ENCODE assay signal across 24 cellular contexts in genomic region chr9:135763716-135764446, GRCh38.
"Had no signal": no experiment of that assay in that cellular context is flagged by ENCODE, and none has a peak within 500 bp of the region (broad histone marks: within the 10 kb centered on the region; RNA-seq: fewer than 3 reads in every experiment).

No MANE protein-coding gene starts in this region.

- ATAC-seq: gastrocnemius medialis, heart right ventricle, left cardiac atrium, left lung, left ventricle myocardium superior, lower lobe of right lung, mucosa of descending colon had no signal

- FAIRE-seq: colon, endothelial cell of umbilical vein, islet of Langerhans, keratinocyte had no signal

- H3K4me3 ChIP-seq: coronary artery, dorsolateral prefrontal cortex, esophagus muscularis mucosa, gastrocnemius medialis, heart right ventricle, left lung, lower lobe of right lung, mucosa of descending colon had no signal

- DNase-seq: dermis blood vessel endothelial cell; dorsolateral prefrontal cortex; effector CD4-positive, alpha-beta T cell; effector memory CD4-positive, alpha-beta T cell; foreskin melanocyte; gastrocnemius medialis; glutamatergic neuron; head of caudate nucleus; heart right ventricle; hippocampal formation; left cardiac atrium; left lung; left ventricle myocardium superior; lower lobe of right lung; mesenchymal stem cell; mucosa of descending colon; naive B cell had no signal

- H3K9me3 ChIP-seq: gastrocnemius medialis, lower lobe of right lung had no signal

- H3K27me3 ChIP-seq: dorsolateral prefrontal cortex, gastrocnemius medialis, heart right ventricle had no signal

- H3K27ac ChIP-seq: coronary artery, dorsolateral prefrontal cortex, esophagus muscularis mucosa, gastrocnemius medialis, heart right ventricle, left lung, lower lobe of right lung had no signal

- H3K4me3 Mint-ChIP-seq: mesothelial cell of epicardium, naive B cell had no signal

- H3K4me1 Mint-ChIP-seq: mesothelial cell of epicardium, naive B cell had no signal

- H3K36me3 Mint-ChIP-seq: mesothelial cell of epicardium, naive B cell had no signal

- H3K9me3 Mint-ChIP-seq: mesothelial cell of epicardium had no signal

- H3K4me1 ChIP-seq: esophagus muscularis mucosa, gastrocnemius medialis, heart right ventricle, left lung, lower lobe of right lung had no signal

- H3K36me3 ChIP-seq: esophagus muscularis mucosa, gastrocnemius medialis, heart right ventricle, left lung, lower lobe of right lung had no signal

- H3K27ac Mint-ChIP-seq: mesothelial cell of epicardium, naive B cell had no signal
